Comparison of ENCODE assay signal across 24 cellular contexts in genomic region chr18:58766164-58766563, GRCh38.
A peak's percentile ranks its signal among the peaks of the same experiment; 100 is the strongest.
DNase-seq lines count a peak whose midpoint lies in the region; ATAC-seq and TF ChIP-seq lines count a peak whose summit lies in the region.
"Had no signal": no experiment of that assay in that cellular context is flagged by ENCODE, and none has a peak within 500 bp of the region (broad histone marks: within the 10 kb centered on the region; RNA-seq: fewer than 3 reads in every experiment).

No MANE protein-coding gene starts in this region.

- TF ChIP-seq CTCF in chondrocyte (IDR thresholded peaks at IDR 0.05) (no peak), lower leg skin (IDR thresholded peaks at IDR 0.05) (no peak), transverse colon (IDR thresholded peaks at IDR 0.05) (no peak), Caco-2 (IDR thresholded peaks at IDR 0.05; ENCODE audit: insufficient read depth in 1 of 2, low read depth in 1 of 2, low read length in 1 of 2, severe bottlenecking in 1 of 2, unreplicated experiment in 1 of 2) (no peak), uterus (IDR thresholded peaks at IDR 0.05) (no peak)

- peak; percentile 24 for DNase-seq in activated CD8-positive, alpha-beta memory T cell treated with anti-CD3 and anti-CD28 coated beads for 24 hours
- DNase-seq in activated CD8-positive, alpha-beta memory T cell treated with anti-CD3 and anti-CD28 coated beads, Interleukin-2, amount 10 ng/mL, durations not matched to agents 7 days and 5 days, result no peak
- DNase-seq in chondrocyte (ENCODE audit: low spot score), result peak; percentile 9
- DNase-seq in lower leg skin (ENCODE audit: low spot score in 2 of 2), result peak; percentile 4 to 14
- DNase-seq in transverse colon, result peak; percentile 1
- no peak for DNase-seq in Caco-2
- no peak for DNase-seq in uterus
- DNase-seq: 8988T; CD8-positive, alpha-beta T cell; EL; HFFc6; KG1; NCI-H1694; NCI-H2081; NCI-H2171; NCI-H345; NCI-H524; NCI-H774; NK-92 treated with Interleukin-12 subunit alpha and Interleukin-12 subunit beta, amount 100 ng/mL, for 24 hours; SIG-M5 had no signal

- POLR2A ChIA-PET in Caco-2 (lab: Charles Lee), result no interaction called here

- no peak overlapping the region for H3K4me3 ChIP-seq in lower leg skin (ENCODE audit: low read depth, poor library complexity, severe bottlenecking)
- no peak overlapping the region for H3K4me3 ChIP-seq in transverse colon
- H3K4me3 ChIP-seq in Caco-2 (ENCODE audit: low read depth, low read length), result no peak overlapping the region
- H3K4me3 ChIP-seq in uterus, result no peak overlapping the region
- H3K4me3 ChIP-seq: BLaER1 treated with 17β-estradiol and CSF1 and Interleukin-3, amounts not matched to agents 10 nM and 100 nM had no signal

- H3K4me1 Mint-ChIP-seq in activated CD8-positive, alpha-beta memory T cell treated with anti-CD3 and anti-CD28 coated beads, Interleukin-2, amount 10 ng/mL, durations not matched to agents 7 days and 5 days, result peaks cover 22% of the 10 kb centered on the region
- H3K4me1 Mint-ChIP-seq in chondrocyte (ENCODE audit: low read depth) (peaks cover 12% of the 10 kb centered on the region), Caco-2 (ENCODE audit: low read depth, unreplicated experiment) (no peaks in the 10 kb centered on the region)

- WGBS in lower leg skin, 2 donors, result 56 to 69% methylated on average over 3 of the region's 3 CpGs
- 75 to 100% methylated on average over 2 to 3 of the region's 3 CpGs for WGBS in transverse colon (ENCODE audit: low coverage in 1 of 2), 2 donors

- TF ChIP-seq POLR2A in lower leg skin (IDR thresholded peaks at IDR 0.05) (no peak), transverse colon (IDR thresholded peaks at IDR 0.05) (no peak), uterus (IDR thresholded peaks at IDR 0.05) (no peak)

- H3K27me3 ChIP-seq in transverse colon, result peaks cover 23% of the 10 kb centered on the region
- no peaks in the 10 kb centered on the region for H3K27me3 ChIP-seq in Caco-2 (replicated peaks; ENCODE audit: control insufficient read depth, insufficient read depth, low read length)
- no peaks in the 10 kb centered on the region for H3K27me3 ChIP-seq in uterus
- H3K27me3 ChIP-seq: BLaER1 treated with 17β-estradiol and CSF1 and Interleukin-3, amounts not matched to agents 10 nM and 100 nM had no signal

- H3K4me3 Mint-ChIP-seq in activated CD8-positive, alpha-beta memory T cell treated with anti-CD3 and anti-CD28 coated beads, Interleukin-2, amount 10 ng/mL, durations not matched to agents 7 days and 5 days, result no peak overlapping the region
- H3K4me3 Mint-ChIP-seq in chondrocyte (ENCODE audit: unreplicated experiment) (no peak overlapping the region), Caco-2 (ENCODE audit: unreplicated experiment) (no peak overlapping the region)
- H3K4me3 Mint-ChIP-seq: CD8-positive, alpha-beta T cell; HFFc6 had no signal

- H3K36me3 Mint-ChIP-seq in activated CD8-positive, alpha-beta memory T cell treated with anti-CD3 and anti-CD28 coated beads, Interleukin-2, amount 10 ng/mL, durations not matched to agents 7 days and 5 days, result no peaks in the 10 kb centered on the region
- no peaks in the 10 kb centered on the region for H3K36me3 Mint-ChIP-seq in chondrocyte (ENCODE audit: low read depth)
- no peaks in the 10 kb centered on the region for H3K36me3 Mint-ChIP-seq in Caco-2 (ENCODE audit: insufficient read depth, unreplicated experiment)
- H3K36me3 Mint-ChIP-seq: CD8-positive, alpha-beta T cell had no signal

- peaks cover 52% of the 10 kb centered on the region for H3K27me3 Mint-ChIP-seq in activated CD8-positive, alpha-beta memory T cell treated with anti-CD3 and anti-CD28 coated beads, Interleukin-2, amount 10 ng/mL, durations not matched to agents 7 days and 5 days
- H3K27me3 Mint-ChIP-seq in chondrocyte (ENCODE audit: low read depth) (peaks cover 19% of the 10 kb centered on the region), Caco-2 (ENCODE audit: insufficient read depth, unreplicated experiment) (peaks cover 7% of the 10 kb centered on the region)

- H3K36me3 ChIP-seq in transverse colon (no peaks in the 10 kb centered on the region), Caco-2 (ENCODE audit: control insufficient read depth, insufficient read depth, low read length) (no peaks in the 10 kb centered on the region), uterus (no peaks in the 10 kb centered on the region)
- H3K36me3 ChIP-seq: BLaER1 treated with 17β-estradiol and CSF1 and Interleukin-3, amounts not matched to agents 10 nM and 100 nM had no signal

- CTCF ChIA-PET in activated CD8-positive, alpha-beta memory T cell treated with anti-CD3 and anti-CD28 coated beads, Interleukin-2, amount 10 ng/mL, durations not matched to agents 7 days and 5 days (lab: Charles Lee), result interaction anchor here (9.8 kb wide), 1 partner anchor 237 kb away, joined by 247 read pairs; no protein-coding TSS in a partner anchor
- CTCF ChIA-PET in Caco-2 (lab: Charles Lee), result no interaction called here

- ATAC-seq in activated CD8-positive, alpha-beta memory T cell treated with anti-CD3 and anti-CD28 coated beads, Interleukin-2, amount 10 ng/mL, durations not matched to agents 7 days and 5 days, result no peak
- ATAC-seq in GM18519 (IDR thresholded peaks at IDR 0.05; ENCODE audit: low FRiP score, unreplicated experiment), result no peak
- ATAC-seq: CD8-positive, alpha-beta T cell; Panc1 had no signal

- no peak overlapping the region for H3K27ac Mint-ChIP-seq in activated CD8-positive, alpha-beta memory T cell treated with anti-CD3 and anti-CD28 coated beads, Interleukin-2, amount 10 ng/mL, durations not matched to agents 7 days and 5 days
- H3K27ac Mint-ChIP-seq in chondrocyte (ENCODE audit: unreplicated experiment) (no peak overlapping the region), Caco-2 (ENCODE audit: unreplicated experiment) (no peak overlapping the region)
- H3K27ac Mint-ChIP-seq: CD8-positive, alpha-beta T cell; HFFc6 had no signal

- TF ChIP-seq EP300 in transverse colon (IDR thresholded peaks at IDR 0.05; ENCODE audit: low read depth), result no peak

- in situ Hi-C loops in transverse colon (cut with MboI; ENCODE audit: low pct_ligation_motif_present in 1 of 4, low pct_unique_long_range_greater_than_20kb in 1 of 4, low sequenced_read_pairs in 3 of 4), result loop anchor here in 3 of 4 donors (5.0 to 25.0 kb wide), 4 partner anchors 231 to 354 kb away; no protein-coding TSS in a partner anchor

- H3K9me3 ChIP-seq in transverse colon (no peaks in the 10 kb centered on the region), Caco-2 (no peaks in the 10 kb centered on the region), uterus (no peaks in the 10 kb centered on the region)
- H3K9me3 ChIP-seq: BLaER1 treated with 17β-estradiol and CSF1 and Interleukin-3, amounts not matched to agents 10 nM and 100 nM had no signal

- no peaks in the 10 kb centered on the region for H3K9me3 Mint-ChIP-seq in activated CD8-positive, alpha-beta memory T cell treated with anti-CD3 and anti-CD28 coated beads, Interleukin-2, amount 10 ng/mL, durations not matched to agents 7 days and 5 days (ENCODE audit: low read depth)
- H3K9me3 Mint-ChIP-seq in chondrocyte (ENCODE audit: low read depth), result no peaks in the 10 kb centered on the region
- H3K9me3 Mint-ChIP-seq in Caco-2 (ENCODE audit: unreplicated experiment), result no peaks in the 10 kb centered on the region
- H3K9me3 Mint-ChIP-seq: CD8-positive, alpha-beta T cell; HFFc6 had no signal

- H3K4me1 ChIP-seq in transverse colon (peaks cover 7 to 19% (median 12%) of the 10 kb centered on the region in 4 donors), Caco-2 (no peaks in the 10 kb centered on the region), uterus (peaks cover 0 to 8% of the 10 kb centered on the region in 2 donors)

- no peak overlapping the region for H3K27ac ChIP-seq in transverse colon
- no peak overlapping the region for H3K27ac ChIP-seq in uterus
- H3K27ac ChIP-seq: BLaER1 treated with 17β-estradiol and CSF1 and Interleukin-3, amounts not matched to agents 10 nM and 100 nM; HL-60 had no signal

- no TSS peak for BruUV-seq in Caco-2 (replicated peaks; lab: Mats Ljungman, UMichigan)

- intact Hi-C loops in lower leg skin (cut with DNase I; ENCODE audit: low total_unique reads), result loop anchor here (5.0 kb wide), 1 partner anchor 239 kb away; no protein-coding TSS in a partner anchor
- intact Hi-C loops in transverse colon (cut with DNase I; ENCODE audit: low total_unique reads), result no loop called here
- intact Hi-C loops in Caco-2 (cut with micrococcal nuclease; ENCODE audit: unreplicated experiment), result no loop called here
- intact Hi-C loops in uterus (cut with DNase I; ENCODE audit: low total_unique reads), result loop anchor here (5.0 kb wide), 1 partner anchor 306 kb away; no protein-coding TSS in a partner anchor

Comparison
In these comparisons a context has a peak if more than half of its experiments do, and no peak if none do; other contexts are left out.
1. DNase-seq: peak in activated CD8-positive, alpha-beta memory T cell treated with anti-CD3 and anti-CD28 coated beads for 24 hours (single experiment), chondrocyte (single experiment), lower leg skin (2 of 2) and transverse colon (single experiment); none in activated CD8-positive, alpha-beta memory T cell treated with anti-CD3 and anti-CD28 coated beads, Interleukin-2, amount 10 ng/mL, durations not matched to agents 7 days and 5 days (single experiment), Caco-2 (0 of 2) and uterus (0 of 2).
2. intact Hi-C loops: an anchor here in lower leg skin (5.0 kb wide) and uterus (5.0 kb wide); none called in transverse colon and Caco-2.